In genomic region chr6:167233490-167233889, GRCh38 we compare ENCODE assay signal across 26 cellular contexts. TPM values are rescaled to one million over a fixed set of nuclear protein-coding genes. Genes with fewer than 3 reads are reported as not detected.
DNase-seq lines count a peak whose midpoint lies in the region; ATAC-seq and TF ChIP-seq lines count a peak whose summit lies in the region.
"Had no signal": no experiment of that assay in that cellular context is flagged by ENCODE, and none has a peak within 500 bp of the region (broad histone marks: within the 10 kb centered on the region; RNA-seq: fewer than 3 reads in every experiment).

No MANE protein-coding gene starts in this region.

- H3K4me2 ChIP-seq in GM23338 = peak overlapping the region; percentile 39
- H3K4me2 ChIP-seq: KMS-11 had no signal

- H3K79me2 ChIP-seq in GM23338 (replicated peaks; ENCODE audit: insufficient read depth) = peaks cover 70% of the 10 kb centered on the region

- peaks cover 34% of the 10 kb centered on the region for H3F3A ChIP-seq in GM23338 (replicated peaks; ENCODE audit: low read depth)

- H3K36me3 Mint-ChIP-seq in GM23338 (ENCODE audit: low read depth) (peaks cover 84% of the 10 kb centered on the region), glutamatergic neuron (ENCODE audit: unreplicated experiment) (no peaks in the 10 kb centered on the region), progenitor cell of endocrine pancreas (ENCODE audit: insufficient read depth) (no peaks in the 10 kb centered on the region)

- ATAC-seq in GM23338 = no peak
- no peak for ATAC-seq in HG03457 (IDR thresholded peaks at IDR 0.05; ENCODE audit: unreplicated experiment)

- H3K27me3 Mint-ChIP-seq in GM23338 (ENCODE audit: insufficient read depth, low read depth, poor library complexity) (peaks cover 21% of the 10 kb centered on the region), glutamatergic neuron (ENCODE audit: unreplicated experiment) (peaks cover 7% of the 10 kb centered on the region), progenitor cell of endocrine pancreas (peaks cover 19% of the 10 kb centered on the region)

- no peak overlapping the region for H2AFZ ChIP-seq in GM23338

- H3K27ac ChIP-seq in GM23338 (ENCODE audit: low read depth) = peak overlapping the region; percentile 64; the same call in 1 of the 2 replicates
- H3K27ac ChIP-seq: C4-2B, HL-60, KMS-11, SK-N-MC had no signal

- peak overlapping the region; percentile 61 for H3K27ac Mint-ChIP-seq in GM23338
- peak overlapping the region; percentile 62 for H3K27ac Mint-ChIP-seq in glutamatergic neuron (ENCODE audit: unreplicated experiment)
- H3K27ac Mint-ChIP-seq in progenitor cell of endocrine pancreas = peak overlapping the region; percentile 77

- TF ChIP-seq CTCF in GM23338 (conservative IDR thresholded peaks at IDR 0.05; ENCODE audit: low read depth in 2 of 2) = no peak
- no peak for TF ChIP-seq CTCF in glutamatergic neuron (IDR thresholded peaks at IDR 0.05; ENCODE audit: partially characterized antibody, unreplicated experiment)
- no peak for TF ChIP-seq CTCF in progenitor cell of endocrine pancreas (IDR thresholded peaks at IDR 0.05; ENCODE audit: unreplicated experiment)

- peaks cover 44% of the 10 kb centered on the region for H4K20me1 ChIP-seq in GM23338 (replicated peaks; ENCODE audit: insufficient read depth)

- peaks cover 23% of the 10 kb centered on the region for H3K36me3 ChIP-seq in GM23338 (ENCODE audit: insufficient read depth)

- H3K4me1 Mint-ChIP-seq in GM23338 (peaks cover 66% of the 10 kb centered on the region), glutamatergic neuron (ENCODE audit: low read depth, unreplicated experiment) (peaks cover 60% of the 10 kb centered on the region), progenitor cell of endocrine pancreas (ENCODE audit: low read depth) (peaks cover 49% of the 10 kb centered on the region)

- peaks cover 4% of the 10 kb centered on the region for H3K9me3 Mint-ChIP-seq in GM23338
- H3K9me3 Mint-ChIP-seq in glutamatergic neuron (ENCODE audit: unreplicated experiment) = peaks cover 17% of the 10 kb centered on the region
- no peaks in the 10 kb centered on the region for H3K9me3 Mint-ChIP-seq in progenitor cell of endocrine pancreas (ENCODE audit: low read depth)

- H3K27me3 ChIP-seq in GM23338 (ENCODE audit: insufficient read depth) = no peaks in the 10 kb centered on the region

- H3K4me3 ChIP-seq in GM23338 = peak overlapping the region; percentile 13; the same call in 1 of the 2 replicates
- H3K4me3 ChIP-seq: SK-N-MC had no signal

- DNase-seq in GM23338 (ENCODE audit: low spot score) (no peak), NCI-H524 treated with DMSO at 0.1 percent for 48 hours (lab: John Stamatoyannopoulos, UW) (peak; percentile 64), glutamatergic neuron (no peak), progenitor cell of endocrine pancreas (ENCODE audit: low spot score, unreplicated experiment) (no peak), SHP77 (lab: John Stamatoyannopoulos, UW) (no peak), NCI-H526 (lab: John Stamatoyannopoulos, UW) (no peak)
- DNase-seq in activated CD4-positive, alpha-beta T cell treated with anti-CD3 and anti-CD28 coated beads, Interleukin-2, amount 50 U/mL, for 48 hours = no peak
- DNase-seq: AML-193, GDM1, IMR-90, NCI-H1092 treated with DMSO at 0.1 percent for 48 hours, NCI-H1436 treated with DMSO at 0.1 percent for 48 hours, NCI-H1930, NCI-H510A, NCI-H82, SHP77 treated with DMSO at 0.1 percent for 48 hours, SW 1271 had no signal

- H3K4me1 ChIP-seq in GM23338 (ENCODE audit: insufficient read depth) = peaks cover 66% of the 10 kb centered on the region

- H3K4me3 Mint-ChIP-seq in GM23338 (peak overlapping the region; percentile 54), glutamatergic neuron (ENCODE audit: unreplicated experiment) (no peak overlapping the region), progenitor cell of endocrine pancreas (ENCODE audit: low read depth) (no peak overlapping the region)

- H3K9me2 ChIP-seq in GM23338 (ENCODE audit: insufficient read depth) = no peaks in the 10 kb centered on the region

TF ChIP-seq in GM23338, 12 proteins besides CTCF, POLR2A, EP300 and RAD21 (continues in another document):
- no peak for TF ChIP-seq EZH2phosphoT487 (IDR thresholded peaks at IDR 0.05; ENCODE audit: unreplicated experiment)
- no peak for TF ChIP-seq NANOG (IDR thresholded peaks at IDR 0.05; ENCODE audit: borderline replicate concordance)
- no peak for TF ChIP-seq ZNF462 (CRISPR knock-in tag; IDR thresholded peaks at IDR 0.05)
- TF ChIP-seq ZNF331 (CRISPR knock-in tag; IDR thresholded peaks at IDR 0.05; ENCODE audit: low read depth) = no peak

RNA-seq across cellular contexts. Expression of gene UNC93A, which starts 57.6 kb away (rescaled TPM):
- total RNA-seq in GM23338 (2014; rRNA removed; shearing (Covaris generic)) = 0.28 TPM in 1 of 2 replicates, not detected in the other
- 0.18 and 0.47 TPM in 2 replicates for polyA plus RNA-seq in GM23338 (2016; fragmentation: Nextera tagmentation; extraction: Ambion mirVana)
- total RNA-seq in glutamatergic neuron (ENCODE audit: unreplicated experiment) (not detected), progenitor cell of endocrine pancreas (8.1 and 12.8 TPM in 2 replicates)
- total RNA-seq: A172, Daoy, IMR-90, OCI-LY7 had no signal
- polyA plus RNA-seq: AG04450, IMR-90 had no signal
